In genomic region chr3:56187051-56187450, GRCh38 we compare ENCODE assay signal across 9 cellular contexts.
"Had no signal": no experiment of that assay in that cellular context is flagged by ENCODE, and none has a peak within 500 bp of the region (broad histone marks: within the 10 kb centered on the region; RNA-seq: fewer than 3 reads in every experiment).

No MANE protein-coding gene starts in this region.

- DNase-seq: H9, HFFc6, KBM-7 had no signal

- H2AFZ ChIP-seq: GM23338 had no signal

- H3K9ac ChIP-seq: KMS-11 had no signal

- H3K4me3 ChIP-seq: GM23338 had no signal

- H3K27ac ChIP-seq: KMS-11 had no signal

- H3K4me2 ChIP-seq: GM23338, KMS-11 had no signal

- FAIRE-seq: H1, H54, HTR-8/SVneo had no signal

- ATAC-seq: GM23338, HCT116 had no signal
